ENCODE assay signal across 12 cellular contexts in genomic region chr9:107214381-107214780, GRCh38.
"Had no signal": no experiment of that assay in that cellular context is flagged by ENCODE, and none has a peak within 500 bp of the region (broad histone marks: within the 10 kb centered on the region; RNA-seq: fewer than 3 reads in every experiment).

No MANE protein-coding gene starts in this region.

- H3K27ac ChIP-seq: coronary artery, foreskin keratinocyte, neural progenitor cell, pancreas, uterus, VCaP had no signal

- DNase-seq: activated CD4-positive, alpha-beta T cell treated with anti-CD3 and anti-CD28 coated beads, Interleukin-2, amount 50 U/mL, for 48 hours; activated effector memory CD4-positive, alpha-beta T cell treated with Interleukin-2 at 50 U/mL for 16 hours; activated T-cell treated with anti-CD3 and anti-CD28 coated beads, Interleukin-2, amount 50 U/mL, for 4 hours; central memory CD4-positive, alpha-beta T cell; effector CD4-positive, alpha-beta T cell; kidney glomerular epithelial cell; pancreas; uterus had no signal

- H3K9me3 ChIP-seq: pancreas, uterus had no signal

- H3K36me3 ChIP-seq: neural progenitor cell, pancreas, uterus had no signal

- H3K4me2 ChIP-seq: neural progenitor cell had no signal

- ATAC-seq: pancreas had no signal

- H3K4me3 ChIP-seq: coronary artery, neural progenitor cell, pancreas, uterus had no signal

- H2AFZ ChIP-seq: neural progenitor cell had no signal

- H3K27me3 ChIP-seq: foreskin keratinocyte, neural progenitor cell, pancreas, uterus had no signal

- H3K9ac ChIP-seq: neural progenitor cell had no signal

- H3K4me1 ChIP-seq: neural progenitor cell, pancreas, uterus had no signal
